Comparison of ENCODE assay signal across 28 cellular contexts in genomic region chr10:70805619-70806215, GRCh38. TPM values are rescaled to one million over a fixed set of nuclear protein-coding genes. Genes with fewer than 3 reads are reported as not detected.
DNase-seq lines count a peak whose midpoint lies in the region; ATAC-seq and TF ChIP-seq lines count a peak whose summit lies in the region.
"Had no signal": no experiment of that assay in that cellular context is flagged by ENCODE, and none has a peak within 500 bp of the region (broad histone marks: within the 10 kb centered on the region; RNA-seq: fewer than 3 reads in every experiment).

No MANE protein-coding gene starts in this region.

- H3K9me2 ChIP-seq in PC-3 (replicated peaks; ENCODE audit: low read length) (no peaks in the 10 kb centered on the region), GM23338 (ENCODE audit: insufficient read depth) (peaks cover 19% of the 10 kb centered on the region)

- H3K36me3 ChIP-seq in PC-3 (ENCODE audit: low read depth, low read length) (no peaks in the 10 kb centered on the region), GM23338 (ENCODE audit: insufficient read depth) (no peaks in the 10 kb centered on the region)
- H3K36me3 ChIP-seq: BLaER1, HAP-1 had no signal

- TF ChIP-seq CTCF in PC-3 (conservative IDR thresholded peaks at IDR 0.05; ENCODE audit: low read depth, low read length) (no peak), GM23338 (conservative IDR thresholded peaks at IDR 0.05; ENCODE audit: low read depth in 2 of 2) (no peak)

- H3K9me3 Mint-ChIP-seq in GM23338 = no peaks in the 10 kb centered on the region
- no peaks in the 10 kb centered on the region for H3K9me3 Mint-ChIP-seq in natural killer cell treated with Interleukin-12 subunit alpha and Interleukin-12 subunit beta and Interleukin-15 and Interleukin-18, amount 100 ng/mL, for 72 hours
- H3K9me3 Mint-ChIP-seq: IgD-negative memory B cell had no signal

- H3K4me1 ChIP-seq in PC-3 (ENCODE audit: insufficient read depth, low read length) = peaks cover 65% of the 10 kb centered on the region
- peaks cover 13% of the 10 kb centered on the region for H3K4me1 ChIP-seq in GM23338 (ENCODE audit: insufficient read depth)

- H3F3A ChIP-seq in PC-3 (ENCODE audit: low read length, unreplicated experiment) = peaks cover 21% of the 10 kb centered on the region
- H3F3A ChIP-seq in GM23338 (replicated peaks; ENCODE audit: low read depth) = no peaks in the 10 kb centered on the region

- H4K20me1 ChIP-seq in PC-3 (ENCODE audit: low read length) (no peaks in the 10 kb centered on the region), GM23338 (replicated peaks; ENCODE audit: insufficient read depth) (no peaks in the 10 kb centered on the region)
- H4K20me1 ChIP-seq: BLaER1 had no signal

- H2AFZ ChIP-seq in PC-3 (ENCODE audit: low read length) (no peak overlapping the region), GM23338 (no peak overlapping the region)

- CTCF ChIA-PET in HEK293T (lab: Yijun Ruan, JAX) = no interaction called here
- CTCF ChIA-PET in PC-3 (lab: Charles Lee) = no interaction called here

- H3K4me2 ChIP-seq in PC-3 (ENCODE audit: low read length) (no peak overlapping the region), GM23338 (no peak overlapping the region)
- H3K4me2 ChIP-seq: BLaER1 had no signal

- H3K27me3 ChIP-seq in PC-3 (ENCODE audit: low read length) (no peaks in the 10 kb centered on the region), GM23338 (ENCODE audit: insufficient read depth) (no peaks in the 10 kb centered on the region)
- H3K27me3 ChIP-seq: BLaER1 had no signal

- H3K9me3 ChIP-seq in PC-3 (ENCODE audit: low read length) = no peaks in the 10 kb centered on the region
- H3K9me3 ChIP-seq: BLaER1, HAP-1 had no signal

- H3K9ac ChIP-seq in PC-3 (ENCODE audit: low read length) = no peak overlapping the region
- H3K9ac ChIP-seq: BLaER1 had no signal

- no peak for DNase-seq in HEK293T (ENCODE audit: extremely low spot score)
- DNase-seq in PC-3 = peak; percentile 51
- no peak for DNase-seq in epithelial cell of prostate (ENCODE audit: low read depth, low spot score)
- peak; percentile 22 for DNase-seq in myocyte (ENCODE audit: low read depth)
- no peak for DNase-seq in GM23338 (ENCODE audit: low spot score)
- no peak for DNase-seq in T-helper 1 cell
- DNase-seq in natural killer cell treated with Interleukin-12 subunit alpha and Interleukin-12 subunit beta and Interleukin-15 and Interleukin-18, amount 100 ng/mL, for 72 hours (ENCODE audit: low spot score) = no peak
- DNase-seq: CD4-positive, CD25-positive, alpha-beta regulatory T cell; GOT3; NCI-H1092 treated with DMSO at 0.1 percent for 48 hours; NCI-H1436; NCI-H187; NCI-H2081 treated with DMSO at 0.1 percent for 48 hours; NCI-H2171; NCI-H226; NCI-H510A; NCI-H69; SHP77 treated with DMSO at 0.1 percent for 48 hours had no signal

- no peaks in the 10 kb centered on the region for H3K79me2 ChIP-seq in PC-3 (ENCODE audit: low read length)
- H3K79me2 ChIP-seq in GM23338 (replicated peaks; ENCODE audit: insufficient read depth) = no peaks in the 10 kb centered on the region

- H3K4me3 Mint-ChIP-seq in GM23338 = no peak overlapping the region
- no peak overlapping the region for H3K4me3 Mint-ChIP-seq in natural killer cell treated with Interleukin-12 subunit alpha and Interleukin-12 subunit beta and Interleukin-15 and Interleukin-18, amount 100 ng/mL, for 72 hours
- H3K4me3 Mint-ChIP-seq: CD4-positive, CD25-positive, alpha-beta regulatory T cell; IgD-negative memory B cell had no signal

- no peak overlapping the region for H3K4me3 ChIP-seq in PC-3 (ENCODE audit: low read length)
- no peak overlapping the region for H3K4me3 ChIP-seq in GM23338
- H3K4me3 ChIP-seq: BLaER1, HAP-1, SK-N-MC had no signal

- H3K27ac ChIP-seq in PC-3 (ENCODE audit: low read length) (no peak overlapping the region), epithelial cell of prostate (peak overlapping the region; percentile 89), GM23338 (ENCODE audit: low read depth) (no peak overlapping the region)
- H3K27ac ChIP-seq: BLaER1, RWPE1, SK-N-MC had no signal

- intact Hi-C loops in PC-3 (cut with micrococcal nuclease) = no loop called here

- POLR2A ChIA-PET in HEK293T (lab: Yijun Ruan, JAX) (no interaction called here), PC-3 (lab: Charles Lee; ENCODE audit: unreplicated experiment) (no interaction called here)

- peaks cover 15% of the 10 kb centered on the region for H3K4me1 Mint-ChIP-seq in GM23338
- H3K4me1 Mint-ChIP-seq in natural killer cell treated with Interleukin-12 subunit alpha and Interleukin-12 subunit beta and Interleukin-15 and Interleukin-18, amount 100 ng/mL, for 72 hours (ENCODE audit: low read depth in 2 of 2) = no peaks in the 10 kb centered on the region
- H3K4me1 Mint-ChIP-seq: CD4-positive, CD25-positive, alpha-beta regulatory T cell; IgD-negative memory B cell had no signal

- no peaks in the 10 kb centered on the region for H3K36me3 Mint-ChIP-seq in GM23338 (ENCODE audit: low read depth)
- H3K36me3 Mint-ChIP-seq in natural killer cell treated with Interleukin-12 subunit alpha and Interleukin-12 subunit beta and Interleukin-15 and Interleukin-18, amount 100 ng/mL, for 72 hours = no peaks in the 10 kb centered on the region
- H3K36me3 Mint-ChIP-seq: CD4-positive, CD25-positive, alpha-beta regulatory T cell had no signal

- H3K27ac Mint-ChIP-seq in GM23338 = no peak overlapping the region
- no peak overlapping the region for H3K27ac Mint-ChIP-seq in natural killer cell treated with Interleukin-12 subunit alpha and Interleukin-12 subunit beta and Interleukin-15 and Interleukin-18, amount 100 ng/mL, for 72 hours
- H3K27ac Mint-ChIP-seq: CD4-positive, CD25-positive, alpha-beta regulatory T cell; IgD-negative memory B cell had no signal

- no TSS peak for BruUV-seq in PC-3 (replicated peaks; lab: Mats Ljungman, UMichigan)

- peaks cover 10% of the 10 kb centered on the region for H3K27me3 Mint-ChIP-seq in GM23338 (ENCODE audit: insufficient read depth, low read depth, poor library complexity)
- H3K27me3 Mint-ChIP-seq in natural killer cell treated with Interleukin-12 subunit alpha and Interleukin-12 subunit beta and Interleukin-15 and Interleukin-18, amount 100 ng/mL, for 72 hours = peaks cover 0 to 9% of the 10 kb centered on the region in 2 donors

- ATAC-seq in PC-3 = no peak
- no peak for ATAC-seq in GM23338
- ATAC-seq in GM21515 (IDR thresholded peaks at IDR 0.05; ENCODE audit: unreplicated experiment) = no peak
- ATAC-seq in natural killer cell treated with Interleukin-12 subunit alpha and Interleukin-12 subunit beta and Interleukin-15 and Interleukin-18, amount 100 ng/mL, for 72 hours = no peak
- ATAC-seq: Panc1 had no signal

TF ChIP-seq in HEK293T, 16 proteins besides CTCF, POLR2A, EP300 and RAD21:
- no peak for TF ChIP-seq SUZ12 (IDR thresholded peaks at IDR 0.05)
- 0 out of 2 replicates have a peak, but pooled peaks have one; percentile 13 for TF ChIP-seq L3MBTL2 (conservative IDR thresholded peaks at IDR 0.05)
- TF ChIP-seq ARNT (IDR thresholded peaks at IDR 0.05) = no peak
- no peak for TF ChIP-seq FOXA1 (IDR thresholded peaks at IDR 0.05)
- TF ChIP-seq ZNF384 (IDR thresholded peaks at IDR 0.05) = no peak
- no peak for TF ChIP-seq HDGF (IDR thresholded peaks at IDR 0.05; ENCODE audit: borderline replicate concordance)
- TF ChIP-seq FOXK2 (IDR thresholded peaks at IDR 0.05) = no peak

TF ChIP-seq in GM23338, 12 proteins besides CTCF, POLR2A, EP300 and RAD21 (continues in another document):
- TF ChIP-seq REST (IDR thresholded peaks at IDR 0.05; ENCODE audit: unreplicated experiment) (no peak), ZNF331 (CRISPR knock-in tag; IDR thresholded peaks at IDR 0.05; ENCODE audit: low read depth) (no peak), EZH2phosphoT487 (IDR thresholded peaks at IDR 0.05; ENCODE audit: unreplicated experiment) (no peak)

RNA-seq across cellular contexts. Expression of gene SGPL1, which starts 10.0 kb away (rescaled TPM):
- total RNA-seq in PC-3 (2014; rRNA removed) (77.6 and 101 TPM in 2 replicates), myocyte (19.8 and 27.7 TPM in 2 replicates)
- polyA plus RNA-seq in myocyte (2012) = 39.4 TPM
- total RNA-seq in GM23338 (2014; rRNA removed; shearing (Covaris generic)) = 42.7 and 43.5 TPM in 2 replicates
- 10.6 and 12.0 TPM in 2 replicates for polyA plus RNA-seq in GM23338 (2016; fragmentation: Nextera tagmentation; extraction: Ambion mirVana)
- 10 to 100 TPM; 27.4 to 40.5 TPM for total RNA-seq in natural killer cell treated with Interleukin-12 subunit alpha and Interleukin-12 subunit beta and Interleukin-15 and Interleukin-18, amount 100 ng/mL, for 72 hours

RNA-seq across cellular contexts. Expression of gene TBATA, which starts 20.5 kb away (rescaled TPM):
- not detected in 2 replicates for total RNA-seq in PC-3 (2014; rRNA removed)
- not detected in 2 replicates for total RNA-seq in myocyte
- polyA plus RNA-seq in myocyte (2012) = not detected
- not detected in 2 replicates for total RNA-seq in GM23338 (2014; rRNA removed; shearing (Covaris generic))
- not detected in 2 replicates for polyA plus RNA-seq in GM23338 (2016; fragmentation: Nextera tagmentation; extraction: Ambion mirVana)
- not detected for total RNA-seq in natural killer cell treated with Interleukin-12 subunit alpha and Interleukin-12 subunit beta and Interleukin-15 and Interleukin-18, amount 100 ng/mL, for 72 hours
- total RNA-seq: CD4-positive, CD25-positive, alpha-beta regulatory T cell; Daoy; G401 had no signal
- polyA plus RNA-seq: AG04450; CD4-positive, CD25-positive, alpha-beta regulatory T cell; IgD-negative memory B cell had no signal

Comparison
In these comparisons a context has a peak if more than half of its experiments do, and no peak if none do; other contexts are left out.
1. DNase-seq: peak in PC-3 (single experiment) and myocyte (single experiment); none in HEK293T (single experiment), epithelial cell of prostate (single experiment), GM23338 (single experiment), T-helper 1 cell (0 of 5) and natural killer cell treated with Interleukin-12 subunit alpha and Interleukin-12 subunit beta and Interleukin-15 and Interleukin-18, amount 100 ng/mL, for 72 hours (single experiment).